8 cellular contexts compared by ENCODE assay signal in genomic region chr12:51593539-51593938, GRCh38. TPM values are rescaled to one million over a fixed set of nuclear protein-coding genes. Genes with fewer than 3 reads are reported as not detected.
DNase-seq lines count a peak whose midpoint lies in the region; ATAC-seq and TF ChIP-seq lines count a peak whose summit lies in the region.

No MANE protein-coding gene starts in this region.

- no peak for ATAC-seq in HG03342 (IDR thresholded peaks at IDR 0.05; ENCODE audit: unreplicated experiment)
- no peak for ATAC-seq in GM18520 (IDR thresholded peaks at IDR 0.05; ENCODE audit: unreplicated experiment)

- intact Hi-C loops in adrenal gland (cut with DNase I) (no loop called here), posterior cingulate gyrus (cut with DNase I) (loop anchor here (5.0 kb wide), 1 partner anchor 229 kb away; no protein-coding TSS in a partner anchor)

- H3K27me3 ChIP-seq in Karpas-422 (ENCODE audit: low read length) (no peaks in the 10 kb centered on the region), adrenal gland (no peaks in the 10 kb centered on the region), liver (ENCODE audit: control insufficient read depth in 4 of 4, insufficient read depth in 4 of 4, low read length in 3 of 4) (no peaks in the 10 kb centered on the region)

- H3K4me3 ChIP-seq in Karpas-422 (ENCODE audit: low read length), result no peak overlapping the region
- no peak overlapping the region for H3K4me3 ChIP-seq in adrenal gland
- H3K4me3 ChIP-seq in liver (ENCODE audit: low read depth in 1 of 3, low read length in 3 of 3), result no peak overlapping the region

- H3K79me2 ChIP-seq in Karpas-422 (ENCODE audit: low read length), result no peaks in the 10 kb centered on the region

- TF ChIP-seq CTCF in adrenal gland (IDR thresholded peaks at IDR 0.05) (no peak), liver (IDR thresholded peaks at IDR 0.05; ENCODE audit: low read depth, low read length, missing input control) (no peak)

- peak; percentile 17 to 52 for TF ChIP-seq RAD21 in liver (IDR thresholded peaks at IDR 0.05)

- no peaks in the 10 kb centered on the region; the same call in 1 of the 2 replicates for H4K20me1 ChIP-seq in Karpas-422 (ENCODE audit: insufficient read depth, low read depth, low read length)

- H3K36me3 ChIP-seq in Karpas-422 (ENCODE audit: insufficient read depth, low read length), result no peaks in the 10 kb centered on the region
- no peaks in the 10 kb centered on the region for H3K36me3 ChIP-seq in adrenal gland (replicated peaks in 1 of 2)
- no peaks in the 10 kb centered on the region for H3K36me3 ChIP-seq in liver (ENCODE audit: control insufficient read depth in 4 of 4, insufficient read depth in 3 of 4, low read depth in 1 of 4, low read length in 3 of 4)

- no peak overlapping the region for H3K4me2 ChIP-seq in Karpas-422 (ENCODE audit: low read depth, low read length, poor library complexity, severe bottlenecking)

- peak; percentile 11 for DNase-seq in CD1c-positive myeloid dendritic cell (ENCODE audit: extremely low spot score)
- peak; percentile 61 for DNase-seq in Karpas-422
- peak in 6 of 7 donors; percentile 27 to 48 (median 34) for DNase-seq in adrenal gland
- no peak for DNase-seq in UCSD-AML1 (lab: John Stamatoyannopoulos, UW; ENCODE audit: unreplicated experiment)
- DNase-seq in posterior cingulate gyrus, result no peak

- H3K9me3 ChIP-seq in Karpas-422 (ENCODE audit: low read length), result no peaks in the 10 kb centered on the region
- H3K9me3 ChIP-seq in adrenal gland (replicated peaks in 1 of 3), result no peaks in the 10 kb centered on the region
- H3K9me3 ChIP-seq in liver (ENCODE audit: control insufficient read depth in 4 of 4, low read length in 3 of 4), result no peaks in the 10 kb centered on the region

- no peak for TF ChIP-seq POLR2A in adrenal gland (IDR thresholded peaks at IDR 0.05)

- H3K9ac ChIP-seq in Karpas-422 (ENCODE audit: low read length), result no peak overlapping the region
- H3K9ac ChIP-seq in liver (ENCODE audit: low read depth in 1 of 2, low read length in 2 of 2), result no peak overlapping the region

- H3K4me1 ChIP-seq in Karpas-422 (ENCODE audit: low read length), result peaks cover 10% of the 10 kb centered on the region
- H3K4me1 ChIP-seq in adrenal gland (replicated peaks in 1 of 2), result peaks cover 0 to 5% of the 10 kb centered on the region in 2 donors
- peaks cover 5 to 13% (median 9%) of the 10 kb centered on the region in 4 donors for H3K4me1 ChIP-seq in liver (ENCODE audit: control insufficient read depth in 4 of 4, insufficient read depth in 4 of 4, low read length in 3 of 4)

- WGBS in adrenal gland, 4 donors, result 5 to 10% (median 8%) methylated on average over 5 of the region's 5 CpGs
- 16% methylated on average over 5 of the region's 5 CpGs for WGBS in liver

- H2AFZ ChIP-seq in Karpas-422 (ENCODE audit: low read length), result no peak overlapping the region

- H3K27ac ChIP-seq in Karpas-422 (ENCODE audit: low read length) (no peak overlapping the region), adrenal gland (no peak overlapping the region), liver (ENCODE audit: low read depth in 1 of 2, low read length in 2 of 2) (no peak overlapping the region)

- H3K9me2 ChIP-seq in Karpas-422 (replicated peaks; ENCODE audit: insufficient read depth, low read length), result no peaks in the 10 kb centered on the region

TF ChIP-seq in liver, 16 proteins besides CTCF, POLR2A, EP300 and RAD21:
- TF ChIP-seq JUND (IDR thresholded peaks at IDR 0.05) (no peak), REST (IDR thresholded peaks at IDR 0.05) (peak; percentile 99)

RNA-seq across cellular contexts. Expression of gene SCN8A, which starts 2.5 kb away (rescaled TPM):
- total RNA-seq in Karpas-422 (2014; rRNA removed; shearing (Covaris generic); ENCODE audit: low replicate concordance), result 0.11 and 0.22 TPM in 2 replicates
- total RNA-seq in adrenal gland, result 1 to 10 TPM in 7 of 8 donors, under 1 TPM in 1; 0.69 to 7.0 (median 2.0) TPM
- 1 to 10 TPM in 2 of 3 donors, under 1 TPM in 1; 0.74 to 2.5 (median 1.4) TPM for polyA plus RNA-seq in adrenal gland
- 10 to 100 TPM in 1 of 2 donors, 1 to 10 TPM in 1; 5.6 to 12.7 TPM for total RNA-seq in liver
- 1 to 10 TPM in 1 of 2 donors, under 1 TPM in 1; 0.84 to 1.9 TPM for polyA plus RNA-seq in liver

Comparison
In these comparisons a context has a peak if more than half of its experiments do, and no peak if none do; other contexts are left out.
1. DNase-seq: peak in CD1c-positive myeloid dendritic cell (single experiment), Karpas-422 (single experiment) and adrenal gland (6 of 7); none in UCSD-AML1 (single experiment) and posterior cingulate gyrus (0 of 10).